26 cellular contexts compared by ENCODE assay signal in the genomic region with DNA sequence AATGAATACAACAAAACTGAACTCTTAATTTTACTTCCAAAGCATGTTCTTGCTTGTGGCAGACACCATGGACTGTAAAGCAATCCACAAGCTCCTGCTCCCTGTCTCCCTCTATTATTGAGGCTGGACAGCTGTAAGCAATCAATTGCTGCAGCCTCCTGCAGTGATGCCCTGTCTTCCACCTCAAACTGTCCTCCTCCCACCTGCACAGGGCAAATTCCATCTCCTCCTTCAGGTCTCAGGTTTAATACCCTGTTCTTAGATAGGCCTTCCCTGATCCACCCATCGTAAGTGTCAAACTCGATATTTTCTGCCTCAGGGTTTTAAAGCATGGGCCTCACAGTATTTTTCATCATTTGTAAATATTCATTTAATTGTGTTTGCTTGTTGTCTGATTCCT.
"Had no signal": no experiment of that assay in that cellular context is flagged by ENCODE, and none has a peak within 500 bp of the region (broad histone marks: within the 10 kb centered on the region; RNA-seq: fewer than 3 reads in every experiment).

No MANE protein-coding gene starts in this region.

- H3K4me3 ChIP-seq: esophagus squamous epithelium, heart right ventricle, lower lobe of right lung, prostate gland, right atrium auricular region, smooth muscle cell, thoracic aorta, tibial nerve, upper lobe of left lung had no signal

- H3K36me3 ChIP-seq: prostate gland, thoracic aorta had no signal

- H3K27me3 ChIP-seq: esophagus squamous epithelium, heart right ventricle, right atrium auricular region, tibial nerve, upper lobe of left lung had no signal

- H3K27me3 Mint-ChIP-seq: effector memory CD8-positive, alpha-beta T cell had no signal

- H3K36me3 Mint-ChIP-seq: natural killer cell had no signal

- H3K9me3 ChIP-seq: esophagus squamous epithelium, heart right ventricle, lower lobe of right lung, prostate gland, right atrium auricular region, thoracic aorta, tibial nerve, upper lobe of left lung had no signal

- ATAC-seq: effector memory CD8-positive, alpha-beta T cell; heart right ventricle; left cardiac atrium; left ventricle myocardium superior; lower lobe of right lung; natural killer cell; sciatic nerve had no signal

- H3K9me3 Mint-ChIP-seq: effector memory CD8-positive, alpha-beta T cell; natural killer cell; neural crest cell had no signal

- H3K27ac ChIP-seq: esophagus squamous epithelium, heart right ventricle, lower lobe of right lung, prostate gland, right atrium auricular region, thoracic aorta, tibial nerve, upper lobe of left lung had no signal

- H3K4me3 Mint-ChIP-seq: effector memory CD8-positive, alpha-beta T cell; natural killer cell; neural crest cell had no signal

- H3K4me2 ChIP-seq: smooth muscle cell had no signal

- H3K4me1 ChIP-seq: esophagus squamous epithelium, heart right ventricle, lower lobe of right lung, prostate gland, right atrium auricular region, upper lobe of left lung had no signal

- DNase-seq: cortex of kidney; effector memory CD8-positive, alpha-beta T cell; erythroblast; esophagus squamous epithelium; foreskin melanocyte; glutamatergic neuron; heart right ventricle; hippocampal formation; left cardiac atrium; left ventricle myocardium superior; lower lobe of right lung; natural killer cell; nucleus accumbens; stimulated activated CD4-positive, alpha-beta T cell treated with anti-CD3 and anti-CD28 coated beads, Interleukin-12 subunit alpha, Interleukin-12 subunit beta, amount 100 ng/mL, for 4 hours; stimulated activated CD4-positive, alpha-beta T cell treated with anti-CD3 and anti-CD28 coated beads, Interleukin-1b, Interleukin-23, amount 100 ng/mL, for 48 hours; stimulated activated CD4-positive, alpha-beta T cell treated with anti-CD3 and anti-CD28 coated beads, Interleukin-4, amount 100 ng/mL, for 1 hour; stimulated activated CD8-positive, alpha-beta memory T cell treated with anti-CD3 and anti-CD28 coated beads, Interleukin-4, amount 100 ng/mL, for 48 hours; stimulated activated naive CD4-positive, alpha-beta T cell treated with Interleukin-2 at 50 U/mL for 16 hours; upper lobe of left lung had no signal

- H3K4me1 Mint-ChIP-seq: natural killer cell, neural crest cell had no signal
